ENCODE assay signal across 14 cellular contexts in genomic region chr4:147754037-147754445, GRCh38. TPM values are rescaled to one million over a fixed set of nuclear protein-coding genes. Genes with fewer than 3 reads are reported as not detected.
A peak's percentile ranks its signal among the peaks of the same experiment; 100 is the strongest.
DNase-seq lines count a peak whose midpoint lies in the region; TF ChIP-seq lines count a peak whose summit lies in the region.
"Had no signal": no experiment of that assay in that cellular context is flagged by ENCODE, and none has a peak within 500 bp of the region (broad histone marks: within the 10 kb centered on the region; RNA-seq: fewer than 3 reads in every experiment).

No MANE protein-coding gene starts in this region.

- H3K4me3 ChIP-seq in HAP-1 (no peak overlapping the region), ascending aorta (peak overlapping the region in 1 of 2 donors; percentile 21), stomach smooth muscle (ENCODE audit: low read length in 2 of 2) (no peak overlapping the region)

- peak; percentile 24 to 64 for DNase-seq in HAP-1 (ENCODE audit: low spot score in 2 of 2)
- DNase-seq in ascending aorta (ENCODE audit: low spot score in 2 of 2) = no peak
- peak; percentile 51 for DNase-seq in glomerular visceral epithelial cell (ENCODE audit: extremely low spot score)
- DNase-seq in activated gamma-delta T cell treated with Interleukin-2 at 50 U/mL for 16 hours = no peak
- DNase-seq in SW480 (ENCODE audit: low spot score) = no peak
- DNase-seq in posterior vena cava (ENCODE audit: low spot score) = no peak
- DNase-seq in mucosa of gallbladder (ENCODE audit: low spot score) = no peak
- DNase-seq: activated CD4-positive, alpha-beta T cell treated with anti-CD3 and anti-CD28 coated beads for 36 hours; DND-41; mesendoderm; NCI-H187; stimulated activated naive CD8-positive, alpha-beta T cell treated with anti-CD3 and anti-CD28 coated beads, Interleukin-15, Interleukin-2, amounts not matched to agents 100 U/mL and 50 U/mL, for 24 hours had no signal

- in situ Hi-C loops in HAP-1 (cut with MboI; ENCODE audit: low sequenced_read_pairs) = no loop called here

- H3K9me3 ChIP-seq in HAP-1 (no peaks in the 10 kb centered on the region), ascending aorta (no peaks in the 10 kb centered on the region), stomach smooth muscle (ENCODE audit: control insufficient read depth in 2 of 2, low read length in 2 of 2) (no peaks in the 10 kb centered on the region)

- peak overlapping the region; percentile 76 to 83 for H3K27ac ChIP-seq in ascending aorta
- peak overlapping the region; percentile 77 for H3K27ac ChIP-seq in stomach smooth muscle (ENCODE audit: low read length)
- H3K27ac ChIP-seq: HL-60 had no signal

- no peak for TF ChIP-seq CTCF in ascending aorta (IDR thresholded peaks at IDR 0.05)

- no peaks in the 10 kb centered on the region for H3K36me3 ChIP-seq in HAP-1 (replicated peaks)
- peaks cover 0 to 4% of the 10 kb centered on the region in 2 donors for H3K36me3 ChIP-seq in ascending aorta
- H3K36me3 ChIP-seq in stomach smooth muscle (ENCODE audit: control insufficient read depth in 2 of 2, insufficient read depth in 2 of 2, low read length in 2 of 2) = peaks cover 0 to 5% of the 10 kb centered on the region in 2 donors

- peak overlapping the region in 1 of 2 donors; percentile 13 for H3K9ac ChIP-seq in stomach smooth muscle (ENCODE audit: low read length in 2 of 2)

- H3K27me3 ChIP-seq in HAP-1 (ENCODE audit: low read depth) (no peaks in the 10 kb centered on the region), ascending aorta (no peaks in the 10 kb centered on the region), stomach smooth muscle (ENCODE audit: control insufficient read depth in 1 of 2, insufficient read depth in 2 of 2, low read length in 2 of 2) (no peaks in the 10 kb centered on the region)

- intact Hi-C loops in ascending aorta (cut with DNase I) (loop anchor here (2.0 kb wide), 1 partner anchor 21 kb away; the partner anchor contains the start of gene ARHGAP10), posterior vena cava (cut with DNase I) (no loop called here)

- H3K4me1 ChIP-seq in HAP-1 (peaks cover 30% of the 10 kb centered on the region), ascending aorta (peaks cover 7 to 48% of the 10 kb centered on the region in 2 donors), stomach smooth muscle (ENCODE audit: control insufficient read depth, insufficient read depth, low read length) (peaks cover 31% of the 10 kb centered on the region)

RNA-seq across cellular contexts. Expression of gene ARHGAP10, which starts 22.2 kb away (rescaled TPM):
- total RNA-seq in ascending aorta = 77.3 TPM
- 10 to 100 TPM; 79.0 to 80.5 TPM for total RNA-seq in posterior vena cava
- 52.2 TPM for total RNA-seq in mucosa of gallbladder

Comparison
In these comparisons a context has a peak if more than half of its experiments do, and no peak if none do; other contexts are left out.
1. DNase-seq: peak in HAP-1 (2 of 2) and glomerular visceral epithelial cell (single experiment); none in ascending aorta (0 of 2), activated gamma-delta T cell treated with Interleukin-2 at 50 U/mL for 16 hours (single experiment), SW480 (single experiment), posterior vena cava (single experiment) and mucosa of gallbladder (single experiment).